Comparison of ENCODE assay signal across 10 cellular contexts in genomic region chr17:42281571-42282096, GRCh38. TPM values are rescaled to one million over a fixed set of nuclear protein-coding genes. Genes with fewer than 3 reads are reported as not detected.
DNase-seq lines count a peak whose midpoint lies in the region; ATAC-seq, FAIRE-seq and TF ChIP-seq lines count a peak whose summit lies in the region.
"Had no signal": no experiment of that assay in that cellular context is flagged by ENCODE, and none has a peak within 500 bp of the region (broad histone marks: within the 10 kb centered on the region; RNA-seq: fewer than 3 reads in every experiment).

No MANE protein-coding gene starts in this region.

- ATAC-seq in activated T-cell treated with anti-CD3 and anti-CD28 coated beads, Interleukin-2, amount 50 U/mL, for 4 hours: no peak
- ATAC-seq in K562: no peak
- ATAC-seq in GM21723 (IDR thresholded peaks at IDR 0.05; ENCODE audit: unreplicated experiment): no peak
- no peak for ATAC-seq in GM19324 (IDR thresholded peaks at IDR 0.05; ENCODE audit: low FRiP score, unreplicated experiment)

- no peak overlapping the region for H3K4me3 ChIP-seq in K562
- H3K4me3 ChIP-seq in testis: no peak overlapping the region

- no peaks in the 10 kb centered on the region for H3K27me3 ChIP-seq in K562 (ENCODE audit: control insufficient read depth in 2 of 2, insufficient read depth in 2 of 2, low read length in 2 of 2)
- H3K27me3 ChIP-seq in testis: no peaks in the 10 kb centered on the region

- peak overlapping the region in 1 of 2 experiments; percentile 81; a peak in 2 of 4 replicates for H3K9ac ChIP-seq in K562 (ENCODE audit: insufficient read depth in 1 of 2, low read depth in 2 of 2, low read length in 2 of 2)

- CTCF ChIA-PET in K562 (lab: Yijun Ruan, JAX; ENCODE audit: low intra/inter-chr PET ratio): no interaction called here

- no peaks in the 10 kb centered on the region for H3K9me3 Mint-ChIP-seq in activated T-cell treated with anti-CD3 and anti-CD28 coated beads, Interleukin-2, amount 50 U/mL, for 24 hours
- no peaks in the 10 kb centered on the region for H3K9me3 Mint-ChIP-seq in activated T-cell treated with anti-CD3 and anti-CD28 coated beads, Interleukin-2, amount 50 U/mL, for 4 hours

- H3K4me3 Mint-ChIP-seq in activated T-cell treated with anti-CD3 and anti-CD28 coated beads, Interleukin-2, amount 50 U/mL, for 24 hours: no peak overlapping the region
- no peak overlapping the region for H3K4me3 Mint-ChIP-seq in activated T-cell treated with anti-CD3 and anti-CD28 coated beads, Interleukin-2, amount 50 U/mL, for 4 hours
- H3K4me3 Mint-ChIP-seq: brain had no signal

- H3K9me3 ChIP-seq in K562 (replicated peaks; ENCODE audit: control insufficient read depth, insufficient read depth, low read depth, low read length) (no peaks in the 10 kb centered on the region), testis (no peaks in the 10 kb centered on the region)

- TF ChIP-seq POLR2A in K562 (conservative IDR thresholded peaks at IDR 0.05) (0 out of 2 replicates have a peak, but pooled peaks have one; percentile 2), testis (IDR thresholded peaks at IDR 0.05) (no peak)

- no peak overlapping the region for H2AFZ ChIP-seq in K562 (ENCODE audit: low read depth, low read length)

- H4K20me1 ChIP-seq in K562 (replicated peaks; ENCODE audit: control insufficient read depth, insufficient read depth, low read length): no peaks in the 10 kb centered on the region

- H3K4me1 ChIP-seq in K562 (replicated peaks in 1 of 2; ENCODE audit: control insufficient read depth in 2 of 2, insufficient read depth in 2 of 2, low read length in 2 of 2): peaks cover 51 to 53% of the 10 kb centered on the region in 2 experiments
- H3K4me1 ChIP-seq in testis: peaks cover 11% of the 10 kb centered on the region

- POLR2A ChIA-PET in K562 (lab: Yijun Ruan, JAX): interaction anchor here (0.6 to 5.8 kb wide), 5 partner anchors 9 to 598 kb away, joined by 3 to 41 read pairs (median 4); no protein-coding TSS in a partner anchor

- DNase-seq in activated T-cell treated with anti-CD3 and anti-CD28 coated beads, Interleukin-2, amount 50 U/mL, for 24 hours: no peak
- DNase-seq in activated T-cell treated with anti-CD3 and anti-CD28 coated beads, Interleukin-2, amount 50 U/mL, for 4 hours: no peak
- DNase-seq in NCI-H2107 (lab: John Stamatoyannopoulos, UW) (peak; percentile 70), K562 (ENCODE audit: extremely low read depth in 1 of 4, low spot score in 3 of 4) (peak in 1 of 4 experiments; percentile 8), testis (peak; percentile 13), cortex of kidney (lab: John Stamatoyannopoulos, UW) (no peak)
- DNase-seq: IMR-90 had no signal

- BruUV-seq in K562 (replicated peaks; lab: Mats Ljungman, UMichigan): no TSS peak

- H3K27ac Mint-ChIP-seq in activated T-cell treated with anti-CD3 and anti-CD28 coated beads, Interleukin-2, amount 50 U/mL, for 24 hours: peak overlapping the region; percentile 86

- H3K79me2 ChIP-seq in K562 (ENCODE audit: control insufficient read depth, insufficient read depth, low read length): peaks cover 78% of the 10 kb centered on the region

- no peak for FAIRE-seq in K562 (lab: Jason Lieb, UNC)

- H3K27me3 Mint-ChIP-seq in activated T-cell treated with anti-CD3 and anti-CD28 coated beads, Interleukin-2, amount 50 U/mL, for 24 hours: no peaks in the 10 kb centered on the region
- H3K27me3 Mint-ChIP-seq in activated T-cell treated with anti-CD3 and anti-CD28 coated beads, Interleukin-2, amount 50 U/mL, for 4 hours (ENCODE audit: low read depth): no peaks in the 10 kb centered on the region

- intact Hi-C loops in K562 (cut with micrococcal nuclease) (no loop called here), testis (cut with DNase I; ENCODE audit: low total_unique reads) (no loop called here)

- H3K36me3 Mint-ChIP-seq in activated T-cell treated with anti-CD3 and anti-CD28 coated beads, Interleukin-2, amount 50 U/mL, for 24 hours (ENCODE audit: low read depth): peaks cover 53% of the 10 kb centered on the region
- peaks cover 7% of the 10 kb centered on the region for H3K36me3 Mint-ChIP-seq in activated T-cell treated with anti-CD3 and anti-CD28 coated beads, Interleukin-2, amount 50 U/mL, for 4 hours (ENCODE audit: insufficient read depth)
- H3K36me3 Mint-ChIP-seq: brain had no signal

- 83% methylated on average over 4 of the region's 7 CpGs for WGBS in K562 (ENCODE audit: insufficient coverage, low coverage, missing lambda C conversion rate)
- 90 to 94% methylated on average over 7 of the region's 7 CpGs for WGBS in testis, 2 donors

- H3K9me1 ChIP-seq in K562 (ENCODE audit: control insufficient read depth, insufficient read depth, low read length): no peaks in the 10 kb centered on the region

- peaks cover 56% of the 10 kb centered on the region for H3K4me1 Mint-ChIP-seq in activated T-cell treated with anti-CD3 and anti-CD28 coated beads, Interleukin-2, amount 50 U/mL, for 24 hours (ENCODE audit: low read depth)
- H3K4me1 Mint-ChIP-seq in activated T-cell treated with anti-CD3 and anti-CD28 coated beads, Interleukin-2, amount 50 U/mL, for 4 hours (ENCODE audit: low read depth): peaks cover 40% of the 10 kb centered on the region

- H3K36me3 ChIP-seq in K562 (ENCODE audit: control insufficient read depth, insufficient read depth, low read length) (peaks cover 39% of the 10 kb centered on the region), testis (ENCODE audit: low read depth, missing control alignments) (no peaks in the 10 kb centered on the region)

- TF ChIP-seq CTCF in K562 (IDR thresholded peaks at IDR 0.05 in 2 of 3, conservative IDR thresholded peaks at IDR 0.05 in 1 of 3; ENCODE audit: insufficient read depth in 2 of 3, low read depth in 1 of 3, low read length in 3 of 3) (no peak), testis (IDR thresholded peaks at IDR 0.05) (no peak)

- no peak for TF ChIP-seq EP300 in K562 (IDR thresholded peaks at IDR 0.05; ENCODE audit: low read length)

- in situ Hi-C loops in K562 (cut with MboI): no loop called here

- H3K27ac ChIP-seq in K562 (ENCODE audit: extremely low read depth, low read depth, low read length): peak overlapping the region; percentile 52; the same call in 2 of the 3 replicates
- H3K27ac ChIP-seq in testis: no peak overlapping the region

- H3K4me2 ChIP-seq in K562 (ENCODE audit: insufficient read depth, low read length): no peak overlapping the region

- TF ChIP-seq RAD21 in K562 (CRISPR knock-in tag; conservative IDR thresholded peaks at IDR 0.05 in 1 of 2, IDR thresholded peaks at IDR 0.05 in 1 of 2): no peak

TF ChIP-seq in K562, 482 proteins besides CTCF, POLR2A, EP300 and RAD21 (continues in another document):
- TF ChIP-seq POLR2G (IDR thresholded peaks at IDR 0.05; ENCODE audit: low read depth, low read length): peak; percentile 69

RNA-seq across cellular contexts. Expression of gene STAT5B, which starts 5.4 kb away (rescaled TPM):
- total RNA-seq in activated T-cell treated with anti-CD3 and anti-CD28 coated beads, Interleukin-2, amount 50 U/mL, for 4 hours: 10 to 100 TPM; 62.9 to 86.7 (median 71.9) TPM
- total RNA-seq in K562 (2011; cell fraction: chromatin; rRNA removed; ENCODE audit: low replicate concordance): 425 and 510 TPM in 2 replicates
- total RNA-seq in K562 (2011; cell fraction: nucleolus; rRNA removed): 258 and 266 TPM in 2 replicates
- 265 and 278 TPM in 2 replicates for total RNA-seq in K562 (2011; cell fraction: nucleoplasm; rRNA removed)
- total RNA-seq in K562 (2014; rRNA removed) (92.4 and 113 TPM in 2 replicates), K562 (2014; rRNA removed; fragmentation: Illumina TruSeq; extraction: Trizol) (75.5 and 75.7 TPM in 2 replicates), K562 (2015; rRNA removed; fragmentation: Illumina TruSeq; extraction: Trizol) (63.5 and 65.2 TPM in 2 replicates), K562 (2021) (134 TPM in 2 replicates), testis (10 to 100 TPM; 65.9 to 81.5 TPM)
- polyA plus RNA-seq in K562 (2011; rRNA removed) (147 and 176 TPM in 2 replicates), K562 (2014; fragmentation: Illumina TruSeq; extraction: Trizol) (117 and 130 TPM in 2 replicates), K562 (2014; fragmentation: Nextera tagmentation; extraction: Ambion mirVana) (10 to 100 TPM; 20.8 to 23.5 TPM), K562 (2014; rRNA removed) (109 and 124 TPM in 2 replicates), testis (ENCODE audit: insufficient read depth, low read depth, low replicate concordance) (66.0 TPM)
- 94.2 and 122 TPM in 2 replicates for polyA plus RNA-seq in K562 (2011; cell fraction: cytosol; rRNA removed)
- 190 and 298 TPM in 2 replicates for polyA plus RNA-seq in K562 (2011; cell fraction: nucleus; rRNA removed)
- polyA plus RNA-seq in K562 (2012): 79.5 and 138 TPM in 2 replicates
- 101 and 127 TPM in 2 replicates for polyA minus RNA-seq in K562 (2011; rRNA and poly(A)+ RNA removed)
- 79.7 and 81.7 TPM in 2 replicates for polyA minus RNA-seq in K562 (2011; cell fraction: cytosol; rRNA and poly(A)+ RNA removed)
- 54.4 and 60.3 TPM in 2 replicates for polyA minus RNA-seq in K562 (2011; cell fraction: nucleus; rRNA and poly(A)+ RNA removed)

RNA-seq across cellular contexts. Expression of gene STAT5A, which starts 6.7 kb away (rescaled TPM):
- 100 to 1,000 TPM; 193 to 264 (median 220) TPM for total RNA-seq in activated T-cell treated with anti-CD3 and anti-CD28 coated beads, Interleukin-2, amount 50 U/mL, for 4 hours
- total RNA-seq in K562 (2011; cell fraction: chromatin; rRNA removed; ENCODE audit: low replicate concordance): 251 and 757 TPM in 2 replicates
- total RNA-seq in K562 (2011; cell fraction: nucleolus; rRNA removed): 428 and 505 TPM in 2 replicates
- 262 and 311 TPM in 2 replicates for total RNA-seq in K562 (2011; cell fraction: nucleoplasm; rRNA removed)
- 391 and 467 TPM in 2 replicates for total RNA-seq in K562 (2014; rRNA removed)
- 156 and 174 TPM in 2 replicates for total RNA-seq in K562 (2014; rRNA removed; fragmentation: Illumina TruSeq; extraction: Trizol)
- 177 and 195 TPM in 2 replicates for total RNA-seq in K562 (2015; rRNA removed; fragmentation: Illumina TruSeq; extraction: Trizol)
- 377 and 414 TPM in 2 replicates for total RNA-seq in K562 (2021)
- 131 and 196 TPM in 2 replicates for polyA plus RNA-seq in K562 (2011; rRNA removed)
- 76.7 and 247 TPM in 2 replicates for polyA plus RNA-seq in K562 (2011; cell fraction: cytosol; rRNA removed)
- polyA plus RNA-seq in K562 (2011; cell fraction: nucleus; rRNA removed): 268 and 853 TPM in 2 replicates
- polyA plus RNA-seq in K562 (2012): 303 and 408 TPM in 2 replicates
- polyA plus RNA-seq in K562 (2014; fragmentation: Illumina TruSeq; extraction: Trizol): 379 and 415 TPM in 2 replicates
- polyA plus RNA-seq in K562 (2014; fragmentation: Nextera tagmentation; extraction: Ambion mirVana): 10 to 100 TPM; 79.9 to 81.8 TPM
- polyA plus RNA-seq in K562 (2014; rRNA removed): 239 and 248 TPM in 2 replicates
- polyA minus RNA-seq in K562 (2011; rRNA and poly(A)+ RNA removed): 114 and 250 TPM in 2 replicates
- polyA minus RNA-seq in K562 (2011; cell fraction: cytosol; rRNA and poly(A)+ RNA removed): 124 and 299 TPM in 2 replicates
- polyA minus RNA-seq in K562 (2011; cell fraction: nucleus; rRNA and poly(A)+ RNA removed): 105 and 217 TPM in 2 replicates
- total RNA-seq in testis: 10 to 100 TPM; 27.8 to 37.0 TPM
- polyA plus RNA-seq in testis (ENCODE audit: insufficient read depth, low read depth, low replicate concordance): 13.7 TPM

Comparison
In these comparisons a context has a peak if more than half of its experiments do, and no peak if none do; other contexts are left out.
1. DNase-seq: peak in NCI-H2107 (single experiment) and testis (single experiment); none in activated T-cell treated with anti-CD3 and anti-CD28 coated beads, Interleukin-2, amount 50 U/mL, for 24 hours (single experiment), activated T-cell treated with anti-CD3 and anti-CD28 coated beads, Interleukin-2, amount 50 U/mL, for 4 hours (single experiment) and cortex of kidney (single experiment).
2. RNA of gene STAT5A, which starts 6.7 kb away (total RNA-seq): 156 to 757 TPM in K562 and 193 to 264 TPM in activated T-cell treated with anti-CD3 and anti-CD28 coated beads, Interleukin-2, amount 50 U/mL, for 4 hours; 27.8 to 37.0 TPM in testis; every median in the first group is over 4 times any median in the second.